In genomic region chr2:203583084-203583695, GRCh38 we compare ENCODE assay signal across 15 cellular contexts. TPM values are rescaled to one million over a fixed set of nuclear protein-coding genes. Genes with fewer than 3 reads are reported as not detected.
DNase-seq lines count a peak whose midpoint lies in the region; ATAC-seq and TF ChIP-seq lines count a peak whose summit lies in the region.
"Had no signal": no experiment of that assay in that cellular context is flagged by ENCODE, and none has a peak within 500 bp of the region (broad histone marks: within the 10 kb centered on the region; RNA-seq: fewer than 3 reads in every experiment).

No MANE protein-coding gene starts in this region.

- peak overlapping the region; percentile 34 for H3K27ac ChIP-seq in DOHH2 (ENCODE audit: low read depth, low read length)
- H3K27ac ChIP-seq in mesenchymal stem cell (ENCODE audit: low read length, poor library complexity, severe bottlenecking), result no peak overlapping the region
- H3K27ac ChIP-seq: neural progenitor cell, uterus had no signal

- no peaks in the 10 kb centered on the region for H3K9me2 ChIP-seq in DOHH2 (replicated peaks; ENCODE audit: control insufficient read depth, low read length)

- no peak overlapping the region for H2BK12ac ChIP-seq in mesenchymal stem cell (ENCODE audit: low read length in 2 of 2)

- DNase-seq in NCI-H446 treated with DMSO at 0.1 percent for 48 hours (lab: John Stamatoyannopoulos, UW) (peak; percentile 25), epithelial cell of esophagus (ENCODE audit: low read depth) (peak; percentile 31), renal cortical epithelial cell (ENCODE audit: low read depth) (peak; percentile 35), NCI-H2081 treated with DMSO at 0.1 percent for 48 hours (lab: John Stamatoyannopoulos, UW) (no peak), DMS 273 treated with DMSO at 0.1 percent for 48 hours (lab: John Stamatoyannopoulos, UW) (no peak), mesenchymal stem cell (no peak)
- DNase-seq: NCI-H1105 treated with DMSO at 0.1 percent for 48 hours, NCI-H2227 treated with DMSO at 0.1 percent for 48 hours, uterus had no signal

- no peak overlapping the region for H2BK15ac ChIP-seq in mesenchymal stem cell (ENCODE audit: low read depth, poor library complexity, severe bottlenecking)

- H3K4me1 ChIP-seq in DOHH2 (ENCODE audit: control insufficient read depth, low read length), result peaks cover 42% of the 10 kb centered on the region
- peaks cover 1% of the 10 kb centered on the region for H3K4me1 ChIP-seq in mesenchymal stem cell (ENCODE audit: control insufficient read depth, insufficient read depth, low read depth, low read length)
- H3K4me1 ChIP-seq: uterus had no signal

- no peak overlapping the region for H3K18ac ChIP-seq in mesenchymal stem cell (ENCODE audit: low read depth in 1 of 2, low read length in 2 of 2)

- TF ChIP-seq CTCF in DOHH2 (IDR thresholded peaks at IDR 0.05; ENCODE audit: low read depth, low read length, poor library complexity, severe bottlenecking), result no peak
- no peak for TF ChIP-seq CTCF in epithelial cell of esophagus (IDR thresholded peaks at IDR 0.05; ENCODE audit: insufficient read depth, low read depth, low read length, missing control alignments)

- H3K4me2 ChIP-seq in DOHH2 (ENCODE audit: low read length), result peak overlapping the region; percentile 73
- H3K4me2 ChIP-seq in mesenchymal stem cell (ENCODE audit: low read length, poor library complexity, severe bottlenecking), result no peak overlapping the region
- H3K4me2 ChIP-seq: GM23338, neural progenitor cell had no signal

- no peak overlapping the region for H3K23ac ChIP-seq in mesenchymal stem cell (ENCODE audit: low read length in 2 of 2)

- ATAC-seq in GM21825 (IDR thresholded peaks at IDR 0.05; ENCODE audit: unreplicated experiment), result no peak
- ATAC-seq: GM23338 had no signal

- H3K79me1 ChIP-seq in mesenchymal stem cell (replicated peaks; ENCODE audit: low read length, poor library complexity, severe bottlenecking), result no peaks in the 10 kb centered on the region

- H3K9me3 ChIP-seq in DOHH2 (ENCODE audit: control insufficient read depth, insufficient read depth, low read length), result no peaks in the 10 kb centered on the region
- H3K9me3 ChIP-seq in mesenchymal stem cell (ENCODE audit: control insufficient read depth, low read length), result no peaks in the 10 kb centered on the region
- H3K9me3 ChIP-seq: uterus had no signal

- H3K4ac ChIP-seq in mesenchymal stem cell (ENCODE audit: low read depth in 1 of 2, low read length in 2 of 2), result no peak overlapping the region

- H3K27me3 ChIP-seq in DOHH2 (ENCODE audit: control insufficient read depth, low read length) (peaks cover 13% of the 10 kb centered on the region), mesenchymal stem cell (ENCODE audit: control insufficient read depth in 1 of 2, insufficient read depth in 1 of 2, low read length in 2 of 2) (no peaks in the 10 kb centered on the region)
- H3K27me3 ChIP-seq: neural progenitor cell, uterus had no signal

- no peaks in the 10 kb centered on the region for H3F3A ChIP-seq in DOHH2 (ENCODE audit: control insufficient read depth, insufficient read depth)

- no peak overlapping the region for H4K91ac ChIP-seq in mesenchymal stem cell (ENCODE audit: low read length)

- H3K9ac ChIP-seq in mesenchymal stem cell (ENCODE audit: low read length), result no peak overlapping the region
- H3K9ac ChIP-seq: neural progenitor cell had no signal

- H4K8ac ChIP-seq in mesenchymal stem cell (ENCODE audit: low read length), result no peak overlapping the region

- H4K20me1 ChIP-seq in DOHH2 (ENCODE audit: control insufficient read depth, insufficient read depth, low read depth, low read length), result no peaks in the 10 kb centered on the region

- no peaks in the 10 kb centered on the region for H3K36me3 ChIP-seq in DOHH2 (ENCODE audit: control insufficient read depth, low read length)
- H3K36me3 ChIP-seq in mesenchymal stem cell (ENCODE audit: control insufficient read depth in 1 of 2, insufficient read depth in 2 of 2, low read depth in 1 of 2, low read length in 2 of 2), result no peaks in the 10 kb centered on the region
- H3K36me3 ChIP-seq: neural progenitor cell, uterus had no signal

- H2BK5ac ChIP-seq in mesenchymal stem cell (ENCODE audit: low read depth, low read length, poor library complexity, severe bottlenecking), result no peak overlapping the region

- 100% methylated on average over 2 of the region's 3 CpGs for WGBS in mesenchymal stem cell

- no peaks in the 10 kb centered on the region for H3K79me2 ChIP-seq in DOHH2 (ENCODE audit: control insufficient read depth, low read length)

- H2BK120ac ChIP-seq in mesenchymal stem cell (ENCODE audit: low read depth, low read length), result no peak overlapping the region

- no peak overlapping the region for H2AK5ac ChIP-seq in mesenchymal stem cell (ENCODE audit: low read length, severe bottlenecking)

- H3K4me3 ChIP-seq in DOHH2 (ENCODE audit: low read length), result peak overlapping the region; percentile 53
- no peak overlapping the region for H3K4me3 ChIP-seq in epithelial cell of esophagus (ENCODE audit: low read length)
- no peak overlapping the region for H3K4me3 ChIP-seq in mesenchymal stem cell (ENCODE audit: insufficient read depth in 1 of 2, low read depth in 1 of 2, low read length in 2 of 2)
- H3K4me3 ChIP-seq: GM23338, lung, neural progenitor cell, skin epidermis, uterus had no signal

- H2AFZ ChIP-seq in mesenchymal stem cell (ENCODE audit: low read depth, low read length), result no peak overlapping the region
- H2AFZ ChIP-seq: GM23338, neural progenitor cell had no signal

- H3K14ac ChIP-seq in mesenchymal stem cell (ENCODE audit: low read length in 2 of 2), result no peak overlapping the region

RNA-seq across cellular contexts. Expression of gene RAPH1, which starts 48.1 kb away (rescaled TPM):
- 20.7 and 43.3 TPM in 2 replicates for total RNA-seq in renal cortical epithelial cell
- 14.9 TPM for polyA plus RNA-seq in mesenchymal stem cell (2013, experiment 1 of 2)
- 13.5 TPM for polyA plus RNA-seq in mesenchymal stem cell (2013, experiment 2 of 2)

Comparison
In these comparisons a context has a peak if more than half of its experiments do, and no peak if none do; other contexts are left out.
1. DNase-seq: peak in NCI-H446 treated with DMSO at 0.1 percent for 48 hours (single experiment), epithelial cell of esophagus (single experiment) and renal cortical epithelial cell (single experiment); none in NCI-H2081 treated with DMSO at 0.1 percent for 48 hours (single experiment), DMS 273 treated with DMSO at 0.1 percent for 48 hours (single experiment) and mesenchymal stem cell (single experiment).